8 cellular contexts compared by ENCODE assay signal in the genomic region with DNA sequence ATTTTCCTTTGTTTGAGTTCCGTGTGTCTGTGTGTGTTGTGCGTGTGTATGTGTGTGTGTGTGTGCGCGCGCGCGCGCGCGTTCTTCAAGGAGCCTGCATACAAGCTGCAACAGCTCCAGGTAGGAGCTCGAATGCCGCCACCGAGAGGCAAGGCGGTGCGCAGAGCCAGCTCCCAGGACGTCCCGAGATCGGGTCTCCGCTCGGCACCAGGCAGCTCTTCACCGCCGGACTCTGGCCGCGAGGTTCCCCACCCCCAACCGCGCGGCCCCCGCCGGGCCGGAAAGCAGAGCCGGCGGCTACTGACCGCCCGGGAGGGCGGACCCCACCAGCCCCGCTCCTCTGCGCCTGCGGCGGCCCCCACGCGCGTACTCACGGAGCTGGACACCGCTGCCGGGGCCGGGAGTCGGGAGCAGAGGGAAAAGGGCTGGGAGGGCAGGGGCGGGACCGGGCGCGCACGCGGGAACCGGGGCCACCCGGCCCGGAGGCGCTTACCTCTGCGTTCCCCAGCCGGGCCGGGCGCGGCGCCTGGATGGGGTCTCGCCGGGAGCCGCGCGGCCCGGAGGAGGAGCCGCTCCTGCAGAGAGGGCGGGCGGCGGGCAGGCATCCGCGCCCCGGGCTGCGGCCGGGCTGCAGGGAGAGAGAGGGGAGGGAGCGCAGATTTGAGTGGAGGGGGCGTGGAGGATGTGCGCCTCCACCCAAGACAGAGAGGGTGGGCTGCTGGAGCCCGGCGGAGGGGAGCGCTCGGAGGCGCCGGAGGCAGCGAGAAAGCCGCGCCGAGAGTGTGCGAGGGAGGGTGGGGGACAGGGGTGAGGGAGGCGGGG. TPM values are rescaled to one million over a fixed set of nuclear protein-coding genes. Genes with fewer than 3 reads are reported as not detected.
DNase-seq lines count a peak whose midpoint lies in the region; ATAC-seq and TF ChIP-seq lines count a peak whose summit lies in the region.

No MANE protein-coding gene starts in this region.

- peak overlapping the region; percentile 30; the same call in 1 of the 2 replicates for H3K9ac ChIP-seq in KMS-11

- H3K4me1 ChIP-seq in KMS-11 (ENCODE audit: low read depth, poor library complexity, severe bottlenecking) (peaks cover 5% of the 10 kb centered on the region), thyroid gland (peaks cover 7 to 37% of the 10 kb centered on the region in 2 donors)

- intact Hi-C loops in thyroid gland (cut with DNase I): no loop called here

- no peaks in the 10 kb centered on the region for H3K79me2 ChIP-seq in KMS-11 (ENCODE audit: insufficient read depth, low read depth)

- no peak overlapping the region for H3K27ac ChIP-seq in KMS-11
- peak overlapping the region; percentile 80 to 94 (median 84) for H3K27ac ChIP-seq in thyroid gland

- peak in 1 of 2 donors; percentile 31 for TF ChIP-seq POLR2A in thyroid gland (IDR thresholded peaks at IDR 0.05)

- WGBS in thyroid gland, 2 donors: 0 to 2% methylated on average over 24 to 56 of the region's 93 CpGs

- H2AFZ ChIP-seq in KMS-11 (ENCODE audit: low read depth): peak overlapping the region; percentile 79

- H3K4me2 ChIP-seq in KMS-11: peak overlapping the region; percentile 66

- TF ChIP-seq CTCF in KMS-11 (conservative IDR thresholded peaks at IDR 0.05; ENCODE audit: low read depth, low read length) (no peak), thyroid gland (IDR thresholded peaks at IDR 0.05) (no peak)

- H4K20me1 ChIP-seq in KMS-11 (ENCODE audit: insufficient read depth): no peaks in the 10 kb centered on the region

- H3K36me3 ChIP-seq in KMS-11 (ENCODE audit: insufficient read depth) (no peaks in the 10 kb centered on the region), thyroid gland (no peaks in the 10 kb centered on the region)

- no peaks in the 10 kb centered on the region for H3K9me3 ChIP-seq in thyroid gland

- ATAC-seq in esophagus mucosa: peak; percentile 86
- no peak for ATAC-seq in HG02852 (IDR thresholded peaks at IDR 0.05; ENCODE audit: unreplicated experiment)

- H3K27me3 ChIP-seq in KMS-11 (ENCODE audit: insufficient read depth, low read depth) (peaks cover 14% of the 10 kb centered on the region), thyroid gland (no peaks in the 10 kb centered on the region)

- DNase-seq in Daoy (ENCODE audit: low read depth): peak; percentile 73
- DNase-seq in UCSD-AML1 (lab: John Stamatoyannopoulos, UW; ENCODE audit: unreplicated experiment): peak; percentile 50
- peak; percentile 14 for DNase-seq in midbrain (lab: John Stamatoyannopoulos, UW)
- DNase-seq in thyroid gland: peak; percentile 73 to 76
- no peak for DNase-seq in effector CD4-positive, alpha-beta T cell

- no peak overlapping the region for H3K4me3 ChIP-seq in KMS-11 (IDR thresholded peaks at IDR 0.05; ENCODE audit: insufficient read depth, low read depth, low read length)
- H3K4me3 ChIP-seq in thyroid gland (replicated peaks in 1 of 3): peak overlapping the region; percentile 81 to 94 (median 82)

RNA-seq across cellular contexts. Expression of a gene that starts 40.3 kb away (rescaled TPM):
- 31.6 and 40.3 TPM in 2 replicates for total RNA-seq in Daoy (2014; rRNA removed; shearing (Covaris generic))
- 23.2 TPM for total RNA-seq in esophagus mucosa
- 10 to 100 TPM; 25.2 to 33.9 (median 27.8) TPM for total RNA-seq in thyroid gland
